In genomic region chr5:56861893-56862485, GRCh38 we compare ENCODE assay signal across 2 cellular contexts.
TF ChIP-seq lines count a peak whose summit lies in the region.

No MANE protein-coding gene starts in this region.

TF ChIP-seq in IMR-90, 13 proteins besides CTCF, POLR2A, EP300 and RAD21:
- TF ChIP-seq MXI1 (IDR thresholded peaks at IDR 0.05; ENCODE audit: borderline replicate concordance, low read depth, low read length), result no peak

TF ChIP-seq in WTC11, 78 proteins besides CTCF, POLR2A, EP300 and RAD21:
- TF ChIP-seq NFATC4 (CRISPR knock-in tag; IDR thresholded peaks at IDR 0.05) (no peak), PRRX2 (CRISPR knock-in tag; IDR thresholded peaks at IDR 0.05) (no peak), JUN (CRISPR knock-in tag; IDR thresholded peaks at IDR 0.05) (no peak), AFF4 (CRISPR knock-in tag; IDR thresholded peaks at IDR 0.05; ENCODE audit: borderline replicate concordance) (no peak), EMX1 (CRISPR knock-in tag; IDR thresholded peaks at IDR 0.05) (no peak), NFYB (CRISPR knock-in tag; conservative IDR thresholded peaks at IDR 0.05; ENCODE audit: low read depth) (no peak), MAX (CRISPR knock-in tag; IDR thresholded peaks at IDR 0.05) (no peak), ZNF423 (CRISPR knock-in tag; IDR thresholded peaks at IDR 0.05) (no peak)
